In genomic region chr4:118759481-118759880, GRCh38 we compare ENCODE assay signal across 19 cellular contexts.
DNase-seq lines count a peak whose midpoint lies in the region; ATAC-seq and TF ChIP-seq lines count a peak whose summit lies in the region.
"Had no signal": no experiment of that assay in that cellular context is flagged by ENCODE, and none has a peak within 500 bp of the region (broad histone marks: within the 10 kb centered on the region; RNA-seq: fewer than 3 reads in every experiment).

No MANE protein-coding gene starts in this region.

- peaks cover 20% of the 10 kb centered on the region for H3F3A ChIP-seq in DOHH2 (ENCODE audit: control insufficient read depth, insufficient read depth)

- H3K9me3 ChIP-seq in DOHH2 (ENCODE audit: control insufficient read depth, insufficient read depth, low read length) (no peaks in the 10 kb centered on the region), Karpas-422 (ENCODE audit: low read length) (no peaks in the 10 kb centered on the region), fibroblast of lung (ENCODE audit: control insufficient read depth, insufficient read depth, low read depth, low read length) (no peaks in the 10 kb centered on the region), skeletal muscle tissue (ENCODE audit: control insufficient read depth in 3 of 3, low read length in 3 of 3) (no peaks in the 10 kb centered on the region), upper lobe of right lung (no peaks in the 10 kb centered on the region)

- H3K4me2 ChIP-seq in DOHH2 (ENCODE audit: low read length) = peak overlapping the region; percentile 84
- H3K4me2 ChIP-seq in Karpas-422 (ENCODE audit: low read depth, low read length, poor library complexity, severe bottlenecking) = peak overlapping the region; percentile 82
- no peak overlapping the region for H3K4me2 ChIP-seq in fibroblast of lung (ENCODE audit: extremely low read depth, insufficient read depth, low read length)

- peak; percentile 88 for DNase-seq in Karpas-422
- DNase-seq in fibroblast of lung (ENCODE audit: low read depth in 2 of 2) = no peak
- DNase-seq in midbrain (lab: John Stamatoyannopoulos, UW) = no peak
- no peak for DNase-seq in upper lobe of right lung
- no peak for DNase-seq in C1 segment of cervical spinal cord (lab: John Stamatoyannopoulos, UW)
- DNase-seq: activated CD8-positive, alpha-beta memory T cell treated with anti-CD3 and anti-CD28 coated beads, Interleukin-2, amount 10 ng/mL, durations not matched to agents 7 days and 5 days; activated gamma-delta T cell treated with Interleukin-2 at 50 U/mL for 16 hours; anterior cingulate cortex; GF-D8; kidney glomerular epithelial cell; naive B cell; NCI-H1694 treated with DMSO at 0.1 percent for 48 hours; NCI-H446; stimulated activated CD4-positive, alpha-beta T cell treated with anti-CD3 and anti-CD28 coated beads, Interleukin-15, amount 100 ng/mL, for 24 hours; T-helper 9 cell had no signal

- H3K27me3 ChIP-seq in DOHH2 (ENCODE audit: control insufficient read depth, low read length) (no peaks in the 10 kb centered on the region), Karpas-422 (ENCODE audit: low read length) (no peaks in the 10 kb centered on the region), fibroblast of lung (ENCODE audit: control insufficient read depth, insufficient read depth, low read length) (no peaks in the 10 kb centered on the region), skeletal muscle tissue (ENCODE audit: control insufficient read depth in 3 of 3, insufficient read depth in 3 of 3, low read length in 3 of 3) (no peaks in the 10 kb centered on the region), upper lobe of right lung (no peaks in the 10 kb centered on the region)

- H3K36me3 ChIP-seq in DOHH2 (ENCODE audit: control insufficient read depth, low read length) = peaks cover 34% of the 10 kb centered on the region
- peaks cover 37% of the 10 kb centered on the region for H3K36me3 ChIP-seq in Karpas-422 (ENCODE audit: insufficient read depth, low read length)
- peaks cover 12% of the 10 kb centered on the region for H3K36me3 ChIP-seq in fibroblast of lung (ENCODE audit: control insufficient read depth, insufficient read depth, low read length)
- H3K36me3 ChIP-seq in skeletal muscle tissue (ENCODE audit: control insufficient read depth in 3 of 3, insufficient read depth in 3 of 3, low read length in 3 of 3) = peaks cover 0 to 4% (median 1%) of the 10 kb centered on the region in 3 donors
- peaks cover 34% of the 10 kb centered on the region for H3K36me3 ChIP-seq in upper lobe of right lung

- H4K20me1 ChIP-seq in DOHH2 (ENCODE audit: control insufficient read depth, insufficient read depth, low read depth, low read length) = no peaks in the 10 kb centered on the region
- no peaks in the 10 kb centered on the region for H4K20me1 ChIP-seq in Karpas-422 (ENCODE audit: insufficient read depth, low read depth, low read length)
- H4K20me1 ChIP-seq in fibroblast of lung (ENCODE audit: control insufficient read depth, extremely low read depth, insufficient read depth, low read length) = no peaks in the 10 kb centered on the region

- H3K4me1 ChIP-seq in DOHH2 (ENCODE audit: control insufficient read depth, low read length) (peaks cover 78% of the 10 kb centered on the region), Karpas-422 (ENCODE audit: low read length) (peaks cover 88% of the 10 kb centered on the region), fibroblast of lung (ENCODE audit: control insufficient read depth, extremely low read depth, insufficient read depth, low read length) (peaks cover 18% of the 10 kb centered on the region), skeletal muscle tissue (ENCODE audit: control insufficient read depth in 3 of 3, insufficient read depth in 3 of 3, low read length in 3 of 3) (peaks cover 0 to 11% (median 0%) of the 10 kb centered on the region in 3 donors), upper lobe of right lung (peaks cover 15% of the 10 kb centered on the region)

- peaks cover 12% of the 10 kb centered on the region for H3K79me2 ChIP-seq in DOHH2 (ENCODE audit: control insufficient read depth, low read length)
- H3K79me2 ChIP-seq in Karpas-422 (ENCODE audit: low read length) = peaks cover 53% of the 10 kb centered on the region
- H3K79me2 ChIP-seq in fibroblast of lung (ENCODE audit: control insufficient read depth, insufficient read depth, low read length) = peaks cover 47% of the 10 kb centered on the region

- ATAC-seq in upper lobe of right lung (no peak), GM21737 (IDR thresholded peaks at IDR 0.05; ENCODE audit: unreplicated experiment) (no peak)
- ATAC-seq: activated CD8-positive, alpha-beta memory T cell treated with anti-CD3 and anti-CD28 coated beads, Interleukin-2, amount 10 ng/mL, durations not matched to agents 7 days and 5 days; HCT116 had no signal

- no peak overlapping the region for H2AFZ ChIP-seq in Karpas-422 (ENCODE audit: low read length)
- no peak overlapping the region for H2AFZ ChIP-seq in fibroblast of lung (ENCODE audit: low read length)

- no peaks in the 10 kb centered on the region for H3K9me2 ChIP-seq in DOHH2 (replicated peaks; ENCODE audit: control insufficient read depth, low read length)
- no peaks in the 10 kb centered on the region for H3K9me2 ChIP-seq in Karpas-422 (replicated peaks; ENCODE audit: insufficient read depth, low read length)

- intact Hi-C loops in upper lobe of right lung (cut with DNase I) = no loop called here

- peak overlapping the region; percentile 72 for H3K9ac ChIP-seq in Karpas-422 (ENCODE audit: low read length)
- H3K9ac ChIP-seq in fibroblast of lung (ENCODE audit: insufficient read depth, low read length) = no peak overlapping the region
- H3K9ac ChIP-seq in skeletal muscle tissue (ENCODE audit: low read depth in 1 of 3, low read length in 3 of 3) = no peak overlapping the region

- H3K4me3 ChIP-seq in DOHH2 (ENCODE audit: low read length) (peak overlapping the region; percentile 75), Karpas-422 (ENCODE audit: low read length) (peak overlapping the region; percentile 60), fibroblast of lung (replicated peaks in 1 of 4; ENCODE audit: control extremely low read depth in 1 of 4, insufficient read depth in 1 of 4, low read depth in 3 of 4, low read length in 4 of 4) (no peak overlapping the region), skeletal muscle tissue (ENCODE audit: low read length in 3 of 3) (no peak overlapping the region), upper lobe of right lung (no peak overlapping the region)

- H3K27ac ChIP-seq in DOHH2 (ENCODE audit: low read depth, low read length) = peak overlapping the region; percentile 88
- H3K27ac ChIP-seq in Karpas-422 (ENCODE audit: low read length) = peak overlapping the region; percentile 97
- H3K27ac ChIP-seq in fibroblast of lung (ENCODE audit: insufficient read depth, low read length) = peak overlapping the region; percentile 7
- peak overlapping the region; percentile 8 for H3K27ac ChIP-seq in skeletal muscle tissue (ENCODE audit: low read depth, low read length)
- no peak overlapping the region for H3K27ac ChIP-seq in upper lobe of right lung

- TF ChIP-seq CTCF in DOHH2 (IDR thresholded peaks at IDR 0.05; ENCODE audit: low read depth, low read length, poor library complexity, severe bottlenecking) (no peak), fibroblast of lung (conservative IDR thresholded peaks at IDR 0.05 in 1 of 2, IDR thresholded peaks at IDR 0.05 in 1 of 2; ENCODE audit: low read depth in 1 of 2, low read length in 2 of 2) (no peak), upper lobe of right lung (IDR thresholded peaks at IDR 0.05) (no peak)

Comparison
In these comparisons a context has a peak if more than half of its experiments do, and no peak if none do; other contexts are left out.
1. H3K4me3 ChIP-seq: peak in DOHH2 (single experiment) and Karpas-422 (single experiment); none in fibroblast of lung (0 of 4), skeletal muscle tissue (0 of 3) and upper lobe of right lung (single experiment).